In the genomic region with DNA sequence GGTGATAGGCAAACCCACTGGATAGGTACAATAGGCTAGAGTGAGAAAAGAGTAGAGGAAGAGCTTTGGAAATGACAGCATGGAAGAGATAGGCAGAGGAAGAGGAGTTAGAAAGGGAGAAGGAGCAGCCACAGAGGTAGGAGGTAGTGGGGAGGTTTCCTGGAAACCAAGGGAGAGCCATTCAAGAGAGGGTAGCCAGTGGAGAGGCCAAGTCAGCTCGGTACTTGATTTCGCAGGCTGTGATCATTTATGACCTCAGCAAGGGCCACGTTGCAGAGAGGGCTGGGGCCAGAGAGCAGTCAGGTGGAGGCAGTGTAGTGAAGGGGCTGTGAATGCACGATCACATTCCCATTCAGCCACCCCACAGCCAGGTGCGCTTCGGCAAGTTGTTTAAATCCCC, we compare ENCODE assay signal across 17 cellular contexts.
A peak's percentile ranks its signal among the peaks of the same experiment; 100 is the strongest.
DNase-seq lines count a peak whose midpoint lies in the region; ATAC-seq and TF ChIP-seq lines count a peak whose summit lies in the region.
"Had no signal": no experiment of that assay in that cellular context is flagged by ENCODE, and none has a peak within 500 bp of the region (broad histone marks: within the 10 kb centered on the region; RNA-seq: fewer than 3 reads in every experiment).

No MANE protein-coding gene starts in this region.

- H3K27me3 ChIP-seq in AG04450 (ENCODE audit: control insufficient read depth, insufficient read depth, low read length) (no peaks in the 10 kb centered on the region), DND-41 (ENCODE audit: insufficient read depth, low read length, poor library complexity) (no peaks in the 10 kb centered on the region), mesenchymal stem cell (ENCODE audit: control insufficient read depth in 1 of 2, insufficient read depth in 1 of 2, low read length in 2 of 2) (no peaks in the 10 kb centered on the region)
- H3K27me3 ChIP-seq in naive thymus-derived CD4-positive, alpha-beta T cell (ENCODE audit: control insufficient read depth in 2 of 2, insufficient read depth in 2 of 2, low read length in 2 of 2), result no peaks in the 10 kb centered on the region
- H3K27me3 ChIP-seq: breast epithelium, MG63, stomach had no signal

- H4K20me1 ChIP-seq in DND-41 (ENCODE audit: insufficient read depth, low read length), result peaks cover 91% of the 10 kb centered on the region

- POLR2A ChIA-PET in AG04450 (lab: Yijun Ruan, JAX), result interaction anchor here (0.6 to 1.4 kb wide), 6 partner anchors 13 to 76 kb away, joined by 3 to 6 read pairs (median 3); partner anchors contain the start of gene TMEM131L
- POLR2A ChIA-PET in naive thymus-derived CD4-positive, alpha-beta T cell (lab: Charles Lee), result interaction anchor here (1.1 to 2.1 kb wide), 3 partner anchors 16 to 76 kb away, joined by 3 to 8 read pairs (median 3); partner anchors contain the start of gene TMEM131L

- H2BK12ac ChIP-seq in mesenchymal stem cell (ENCODE audit: low read length in 2 of 2), result no peak overlapping the region

- H3K4me3 ChIP-seq in AG04450 (ENCODE audit: low read depth, low read length), result no peak overlapping the region
- no peak overlapping the region for H3K4me3 ChIP-seq in DND-41 (ENCODE audit: low read depth in 1 of 2, low read length in 2 of 2)
- no peak overlapping the region for H3K4me3 ChIP-seq in naive thymus-derived CD4-positive, alpha-beta T cell (ENCODE audit: low read length)
- no peak overlapping the region for H3K4me3 ChIP-seq in mesenchymal stem cell (ENCODE audit: insufficient read depth in 1 of 2, low read depth in 1 of 2, low read length in 2 of 2)
- H3K4me3 ChIP-seq: breast epithelium, MG63, stomach had no signal

- in situ Hi-C loops in ACHN (cut with HindIII; ENCODE audit: low pct_ligation_motif_present, low pct_unique_long_range_greater_than_20kb, low sequenced_read_pairs), result no loop called here

- CTCF ChIA-PET in AG04450 (lab: Charles Lee), result interaction anchor here (0.7 to 2.4 kb wide), 5 partner anchors 11 to 32 kb away, joined by 3 to 21 read pairs (median 3); no protein-coding TSS in a partner anchor
- CTCF ChIA-PET in naive thymus-derived CD4-positive, alpha-beta T cell (lab: Charles Lee), result interaction anchor here (0.6 to 2.2 kb wide), 5 partner anchors 11 to 109 kb away, joined by 3 to 9 read pairs (median 7); no protein-coding TSS in a partner anchor

- H3K18ac ChIP-seq in mesenchymal stem cell (ENCODE audit: low read depth in 1 of 2, low read length in 2 of 2), result no peak overlapping the region

- intact Hi-C loops in naive thymus-derived CD4-positive, alpha-beta T cell (cut with micrococcal nuclease), result no loop called here

- H3K27ac ChIP-seq in AG04450 (ENCODE audit: low read depth, low read length), result peak overlapping the region; percentile 63
- peak overlapping the region; percentile 51 for H3K27ac ChIP-seq in DND-41 (ENCODE audit: low read length)
- peak overlapping the region; percentile 15 for H3K27ac ChIP-seq in naive thymus-derived CD4-positive, alpha-beta T cell (ENCODE audit: low read depth, low read length)
- H3K27ac ChIP-seq in mesenchymal stem cell (ENCODE audit: low read length, poor library complexity, severe bottlenecking), result no peak overlapping the region
- H3K27ac ChIP-seq: breast epithelium had no signal

- no peak for DNase-seq in AG04450 (ENCODE audit: low read depth, low spot score)
- DNase-seq in DND-41, result no peak
- no peak for DNase-seq in naive thymus-derived CD4-positive, alpha-beta T cell
- no peak for DNase-seq in ACHN
- no peak for DNase-seq in mesenchymal stem cell
- DNase-seq in GM10266 (ENCODE audit: extremely low spot score), result no peak
- DNase-seq: activated CD8-positive, alpha-beta memory T cell treated with anti-CD3 and anti-CD28 coated beads for 24 hours; activated gamma-delta T cell; left colon; NCI-H2081; NCI-H524 treated with DMSO at 0.1 percent for 48 hours; stomach had no signal

- TF ChIP-seq CTCF in AG04450 (IDR thresholded peaks at IDR 0.05; ENCODE audit: low read depth, low read length) (no peak), DND-41 (IDR thresholded peaks at IDR 0.05; ENCODE audit: borderline replicate concordance, extremely low read depth, low read length, poor library complexity, severe bottlenecking) (no peak), GM10266 (IDR thresholded peaks at IDR 0.05; ENCODE audit: control insufficient read depth, insufficient read depth, low read depth, missing control alignments) (no peak)

- no peaks in the 10 kb centered on the region for H3K27me3 Mint-ChIP-seq in activated T-helper 17 cell treated with anti-CD3 and anti-CD28 coated beads, Interleukin-2, amount 50 U/mL, for 72 hours
- no peaks in the 10 kb centered on the region for H3K27me3 Mint-ChIP-seq in naive thymus-derived CD4-positive, alpha-beta T cell
- H3K27me3 Mint-ChIP-seq: progenitor cell of endocrine pancreas had no signal

- peak overlapping the region; percentile 23 for H3K27ac Mint-ChIP-seq in activated T-helper 17 cell treated with anti-CD3 and anti-CD28 coated beads, Interleukin-2, amount 50 U/mL, for 72 hours
- peak overlapping the region in 8 of 9 donors; percentile 28 to 95 (median 78) for H3K27ac Mint-ChIP-seq in naive thymus-derived CD4-positive, alpha-beta T cell
- H3K27ac Mint-ChIP-seq: progenitor cell of endocrine pancreas had no signal

- WGBS in mesenchymal stem cell, result 83% methylated on average over 3 of the region's 6 CpGs

- H3K4me2 ChIP-seq in DND-41 (ENCODE audit: insufficient read depth, low read length), result no peak overlapping the region
- no peak overlapping the region for H3K4me2 ChIP-seq in mesenchymal stem cell (ENCODE audit: low read length, poor library complexity, severe bottlenecking)

- H2BK120ac ChIP-seq in mesenchymal stem cell (ENCODE audit: low read depth, low read length), result no peak overlapping the region

- H3K36me3 Mint-ChIP-seq in activated T-helper 17 cell treated with anti-CD3 and anti-CD28 coated beads, Interleukin-2, amount 50 U/mL, for 72 hours (ENCODE audit: low read depth), result peaks cover 5% of the 10 kb centered on the region
- H3K36me3 Mint-ChIP-seq in naive thymus-derived CD4-positive, alpha-beta T cell, result peaks cover 0 to 32% (median 11%) of the 10 kb centered on the region in 5 donors

- H2AFZ ChIP-seq in DND-41 (ENCODE audit: low read depth, low read length) (no peak overlapping the region), mesenchymal stem cell (ENCODE audit: low read depth, low read length) (no peak overlapping the region)

- H3K23ac ChIP-seq in mesenchymal stem cell (ENCODE audit: low read length in 2 of 2), result no peak overlapping the region

- H3K4me1 ChIP-seq in DND-41 (ENCODE audit: insufficient read depth, low read length), result peaks cover 35% of the 10 kb centered on the region
- peaks cover 13 to 65% of the 10 kb centered on the region in 2 donors for H3K4me1 ChIP-seq in naive thymus-derived CD4-positive, alpha-beta T cell (ENCODE audit: control insufficient read depth in 2 of 2, insufficient read depth in 2 of 2, low read length in 2 of 2)
- peaks cover 3% of the 10 kb centered on the region for H3K4me1 ChIP-seq in mesenchymal stem cell (ENCODE audit: control insufficient read depth, insufficient read depth, low read depth, low read length)
- H3K4me1 ChIP-seq: breast epithelium had no signal

- H3K9ac ChIP-seq in DND-41 (ENCODE audit: low read depth, low read length) (no peak overlapping the region), mesenchymal stem cell (ENCODE audit: low read length) (no peak overlapping the region)

- no peak overlapping the region for H2BK15ac ChIP-seq in mesenchymal stem cell (ENCODE audit: low read depth, poor library complexity, severe bottlenecking)

- H3K14ac ChIP-seq in mesenchymal stem cell (ENCODE audit: low read length in 2 of 2), result no peak overlapping the region

- peaks cover 15% of the 10 kb centered on the region for H3K79me1 ChIP-seq in mesenchymal stem cell (replicated peaks; ENCODE audit: low read length, poor library complexity, severe bottlenecking)

- H3K9me3 ChIP-seq in AG04450 (ENCODE audit: control insufficient read depth, insufficient read depth, low read length) (no peaks in the 10 kb centered on the region), DND-41 (ENCODE audit: insufficient read depth, low read length, severe bottlenecking) (no peaks in the 10 kb centered on the region), mesenchymal stem cell (ENCODE audit: control insufficient read depth, low read length) (no peaks in the 10 kb centered on the region)
- H3K9me3 ChIP-seq in naive thymus-derived CD4-positive, alpha-beta T cell (ENCODE audit: control insufficient read depth in 2 of 3, low read length in 3 of 3), result no peaks in the 10 kb centered on the region
- H3K9me3 ChIP-seq: breast epithelium, MG63, stomach had no signal

- H3K9me3 Mint-ChIP-seq in activated T-helper 17 cell treated with anti-CD3 and anti-CD28 coated beads, Interleukin-2, amount 50 U/mL, for 72 hours, result no peaks in the 10 kb centered on the region
- peaks cover 0 to 2% (median 0%) of the 10 kb centered on the region in 11 donors for H3K9me3 Mint-ChIP-seq in naive thymus-derived CD4-positive, alpha-beta T cell

- H4K91ac ChIP-seq in mesenchymal stem cell (ENCODE audit: low read length), result no peak overlapping the region

- H2AK5ac ChIP-seq in mesenchymal stem cell (ENCODE audit: low read length, severe bottlenecking), result no peak overlapping the region

- no peak overlapping the region for H2BK5ac ChIP-seq in mesenchymal stem cell (ENCODE audit: low read depth, low read length, poor library complexity, severe bottlenecking)

- H3K79me2 ChIP-seq in DND-41 (ENCODE audit: insufficient read depth, low read length), result peaks cover 100% of the 10 kb centered on the region

- H3K36me3 ChIP-seq in DND-41 (ENCODE audit: insufficient read depth, low read length) (peaks cover 90% of the 10 kb centered on the region), mesenchymal stem cell (ENCODE audit: control insufficient read depth in 1 of 2, insufficient read depth in 2 of 2, low read depth in 1 of 2, low read length in 2 of 2) (no peaks in the 10 kb centered on the region)
- peaks cover 0 to 9% (median 0%) of the 10 kb centered on the region in 3 experiments for H3K36me3 ChIP-seq in naive thymus-derived CD4-positive, alpha-beta T cell (ENCODE audit: control insufficient read depth in 2 of 3, insufficient read depth in 3 of 3, low read length in 3 of 3)
- H3K36me3 ChIP-seq: breast epithelium, MG63, stomach had no signal

- peaks cover 40% of the 10 kb centered on the region for H3K4me1 Mint-ChIP-seq in activated T-helper 17 cell treated with anti-CD3 and anti-CD28 coated beads, Interleukin-2, amount 50 U/mL, for 72 hours
- peaks cover 32 to 91% (median 87%) of the 10 kb centered on the region in 7 donors for H3K4me1 Mint-ChIP-seq in naive thymus-derived CD4-positive, alpha-beta T cell

- H4K8ac ChIP-seq in mesenchymal stem cell (ENCODE audit: low read length), result no peak overlapping the region

- peak overlapping the region; percentile 44 for H3K4me3 Mint-ChIP-seq in activated T-helper 17 cell treated with anti-CD3 and anti-CD28 coated beads, Interleukin-2, amount 50 U/mL, for 72 hours
- peak overlapping the region in 7 of 10 donors; percentile 1 to 71 (median 52) for H3K4me3 Mint-ChIP-seq in naive thymus-derived CD4-positive, alpha-beta T cell

- H3K4ac ChIP-seq in mesenchymal stem cell (ENCODE audit: low read depth in 1 of 2, low read length in 2 of 2), result no peak overlapping the region

- 0 out of 3 replicates have a peak, but pooled peaks have one; percentile 27 for ATAC-seq in DND-41 (ENCODE audit: insufficient read depth, low read depth)
- ATAC-seq in activated T-helper 17 cell treated with anti-CD3 and anti-CD28 coated beads, Interleukin-2, amount 50 U/mL, for 72 hours (replicated peaks), result peak; percentile 31
- ATAC-seq in naive thymus-derived CD4-positive, alpha-beta T cell, result no peak
- ATAC-seq in GM18868 (IDR thresholded peaks at IDR 0.05; ENCODE audit: unreplicated experiment), result no peak
- ATAC-seq: left colon had no signal

Comparison
In these comparisons a context has a peak if more than half of its experiments do, and no peak if none do; other contexts are left out.
1. ATAC-seq: peak in DND-41 (single experiment) and activated T-helper 17 cell treated with anti-CD3 and anti-CD28 coated beads, Interleukin-2, amount 50 U/mL, for 72 hours (single experiment); none in naive thymus-derived CD4-positive, alpha-beta T cell (single experiment) and GM18868 (single experiment).